8 cellular contexts compared by ENCODE assay signal in the genomic region with DNA sequence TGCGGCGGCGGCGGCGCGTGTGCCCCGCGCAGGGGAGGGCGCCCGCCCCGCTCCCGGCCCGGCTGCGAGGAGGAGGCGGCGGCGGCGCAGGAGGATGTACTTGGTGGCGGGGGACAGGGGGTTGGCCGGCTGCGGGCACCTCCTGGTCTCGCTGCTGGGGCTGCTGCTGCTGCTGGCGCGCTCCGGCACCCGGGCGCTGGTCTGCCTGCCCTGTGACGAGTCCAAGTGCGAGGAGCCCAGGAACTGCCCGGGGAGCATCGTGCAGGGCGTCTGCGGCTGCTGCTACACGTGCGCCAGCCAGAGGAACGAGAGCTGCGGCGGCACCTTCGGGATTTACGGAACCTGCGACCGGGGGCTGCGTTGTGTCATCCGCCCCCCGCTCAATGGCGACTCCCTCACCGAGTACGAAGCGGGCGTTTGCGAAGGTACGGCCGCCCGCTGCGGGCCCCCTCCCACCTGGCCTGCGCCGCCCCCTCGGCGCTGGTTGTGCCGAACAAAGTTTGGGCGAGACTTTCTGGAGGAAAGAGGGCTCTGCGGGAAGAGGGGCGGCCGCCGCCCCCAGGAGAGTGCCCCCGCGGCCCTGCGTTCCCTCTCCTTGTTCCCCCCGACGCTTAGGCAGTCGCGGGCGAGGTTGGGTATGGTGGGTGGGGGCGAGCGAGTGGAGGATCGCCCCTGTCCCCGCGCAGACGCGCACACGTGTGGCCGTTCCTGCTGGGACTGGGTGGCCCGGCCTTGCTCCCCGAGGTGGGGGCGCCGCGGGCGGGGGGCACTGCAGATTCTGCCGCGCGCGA. TPM values are rescaled to one million over a fixed set of nuclear protein-coding genes. Genes with fewer than 3 reads are reported as not detected.
A peak's percentile ranks its signal among the peaks of the same experiment; 100 is the strongest.
DNase-seq lines count a peak whose midpoint lies in the region; ATAC-seq and TF ChIP-seq lines count a peak whose summit lies in the region.

No MANE protein-coding gene starts in this region.

- CTCF ChIA-PET in A673 (lab: Charles Lee): interaction anchor here (3.2 kb wide), 1 partner anchor 104 kb away, joined by 8 read pairs; no protein-coding TSS in a partner anchor

- intact Hi-C loops in A673 (cut with micrococcal nuclease; ENCODE audit: unreplicated experiment) (loop anchor here (2.0 to 5.0 kb wide), 2 partner anchors 61 to 308 kb away; no protein-coding TSS in a partner anchor), lower leg skin (cut with DNase I; ENCODE audit: low total_unique reads) (no loop called here)

- H3K27ac Mint-ChIP-seq in chondrocyte (ENCODE audit: unreplicated experiment): peak overlapping the region; percentile 71

- 0 to 1% methylated on average over 38 to 44 of the region's 92 CpGs for WGBS in lower leg skin, 2 donors

- no peak for TF ChIP-seq POLR2A in lower leg skin (IDR thresholded peaks at IDR 0.05)

- POLR2A ChIA-PET in A673 (lab: Charles Lee; ENCODE audit: low non-redundant PET): interaction anchor here (0.6 kb wide), 1 partner anchor 126 kb away, joined by 3 read pairs; no protein-coding TSS in a partner anchor

- peak overlapping the region; percentile 83 for H3K4me3 ChIP-seq in A673 (ENCODE audit: low read depth, low read length, poor library complexity, severe bottlenecking)
- H3K4me3 ChIP-seq in lower leg skin (ENCODE audit: low read depth, poor library complexity, severe bottlenecking): peak overlapping the region; percentile 89

- peak; percentile 75 for DNase-seq in A673 (ENCODE audit: low spot score)
- DNase-seq in T-helper 2 cell: peak in 3 of 5 experiments; percentile 5 to 47 (median 20)
- DNase-seq in chondrocyte (ENCODE audit: low spot score): peak; percentile 95
- peak in 1 of 2 donors; percentile 92 for DNase-seq in lower leg skin (ENCODE audit: low spot score in 2 of 2)
- DNase-seq in stimulated activated CD8-positive, alpha-beta memory T cell treated with anti-CD3 and anti-CD28 coated beads, Interleukin-2, amount 100 ng/mL, for 48 hours (ENCODE audit: low read depth in 2 of 2): peak; percentile 28
- no peak for DNase-seq in SKM-1 (lab: John Stamatoyannopoulos, UW; ENCODE audit: unreplicated experiment)

- TF ChIP-seq CTCF in A673 (conservative IDR thresholded peaks at IDR 0.05; ENCODE audit: low read depth, low read length): no peak
- TF ChIP-seq CTCF in chondrocyte (IDR thresholded peaks at IDR 0.05): no peak
- TF ChIP-seq CTCF in lower leg skin (IDR thresholded peaks at IDR 0.05): no peak

- no peaks in the 10 kb centered on the region for H3K27me3 Mint-ChIP-seq in chondrocyte (ENCODE audit: low read depth)

- no peaks in the 10 kb centered on the region for H3K9me3 Mint-ChIP-seq in chondrocyte (ENCODE audit: low read depth)

- no peaks in the 10 kb centered on the region for H3K9me3 ChIP-seq in A673 (ENCODE audit: low read depth, low read length, poor library complexity, severe bottlenecking)

- no TSS peak for BruUV-seq in A673 (replicated peaks; lab: Mats Ljungman, UMichigan)

- peak; percentile 4 for ATAC-seq in GM18520 (IDR thresholded peaks at IDR 0.05; ENCODE audit: unreplicated experiment)
- peak; percentile 18 for ATAC-seq in HG03095 (IDR thresholded peaks at IDR 0.05; ENCODE audit: unreplicated experiment)

- no peaks in the 10 kb centered on the region for H3K27me3 ChIP-seq in A673 (replicated peaks; ENCODE audit: insufficient read depth, low read depth, low read length, poor library complexity)

- H3K4me3 Mint-ChIP-seq in chondrocyte (ENCODE audit: unreplicated experiment): peak overlapping the region; percentile 98

- H3K4me1 Mint-ChIP-seq in chondrocyte (ENCODE audit: low read depth): peaks cover 59% of the 10 kb centered on the region

- no peaks in the 10 kb centered on the region for H3K36me3 ChIP-seq in A673 (ENCODE audit: insufficient read depth, low read length, poor library complexity, severe bottlenecking)

- peaks cover 39% of the 10 kb centered on the region for H3K4me1 ChIP-seq in A673 (ENCODE audit: insufficient read depth, low read length, poor library complexity, severe bottlenecking)

- H3K36me3 Mint-ChIP-seq in chondrocyte (ENCODE audit: low read depth): peaks cover 5% of the 10 kb centered on the region

- peak overlapping the region; percentile 49 for H3K27ac ChIP-seq in A673 (ENCODE audit: low read depth, low read length, poor library complexity, severe bottlenecking)

RNA-seq across cellular contexts. Expression of a gene that starts 0.8 kb away (rescaled TPM):
- 35.3 and 46.5 TPM in 2 replicates for total RNA-seq in A673 (2021)
- total RNA-seq in chondrocyte: 99.5 to 194 TPM (median 184 TPM) in 3 replicates
- 100 to 1,000 TPM in 3 of 4 donors, 10 to 100 TPM in 1; 71.7 to 132 (median 118) TPM for total RNA-seq in lower leg skin
